7 cellular contexts compared by ENCODE assay signal in the genomic region with DNA sequence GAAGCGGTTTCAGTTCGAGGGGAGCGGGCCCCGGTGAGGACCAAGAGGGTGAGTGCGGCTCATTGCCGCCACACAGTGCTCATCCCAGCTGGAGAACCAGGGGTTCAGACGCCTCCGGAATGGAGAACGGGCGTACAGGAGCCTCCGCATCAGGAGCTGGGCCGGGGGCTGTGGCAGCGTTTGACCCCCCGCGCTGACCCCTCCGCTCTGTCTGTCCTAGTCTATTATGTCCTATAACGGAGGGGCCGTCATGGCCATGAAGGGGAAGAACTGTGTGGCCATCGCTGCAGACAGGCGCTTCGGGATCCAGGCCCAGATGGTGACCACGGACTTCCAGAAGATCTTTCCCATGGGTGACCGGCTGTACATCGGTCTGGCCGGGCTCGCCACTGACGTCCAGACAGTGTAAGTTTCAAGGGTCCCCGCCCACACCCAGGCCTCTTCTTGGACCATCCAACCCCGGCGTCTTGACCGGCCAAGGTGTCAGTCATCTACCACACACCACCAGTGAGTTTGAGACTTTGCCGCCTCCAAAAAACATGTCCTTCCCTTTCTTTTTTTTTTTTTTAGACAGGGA. TPM values are rescaled to one million over a fixed set of nuclear protein-coding genes. Genes with fewer than 3 reads are reported as not detected.
DNase-seq lines count a peak whose midpoint lies in the region; ATAC-seq and TF ChIP-seq lines count a peak whose summit lies in the region.

No MANE protein-coding gene starts in this region.

- H3K9me3 ChIP-seq in MM.1S (replicated peaks; ENCODE audit: insufficient read depth, low read length), result no peaks in the 10 kb centered on the region
- H3K9me3 ChIP-seq in endodermal cell (ENCODE audit: control insufficient read depth, low read length), result no peaks in the 10 kb centered on the region

- H3K27me3 ChIP-seq in MM.1S (replicated peaks; ENCODE audit: insufficient read depth, low read length) (peaks cover 10% of the 10 kb centered on the region; the same call in 1 of the 2 replicates), endodermal cell (ENCODE audit: control insufficient read depth, insufficient read depth, low read length, poor library complexity, severe bottlenecking) (no peaks in the 10 kb centered on the region)

- TF ChIP-seq CTCF in MM.1S (IDR thresholded peaks at IDR 0.05; ENCODE audit: low read length), result no peak
- no peak for TF ChIP-seq CTCF in endodermal cell (conservative IDR thresholded peaks at IDR 0.05)
- TF ChIP-seq CTCF in omental fat pad (IDR thresholded peaks at IDR 0.05), result no peak

- ATAC-seq in GM21528 (IDR thresholded peaks at IDR 0.05; ENCODE audit: low FRiP score, unreplicated experiment) (peak; percentile 4), omental fat pad (ENCODE audit: low FRiP score) (peak; percentile 13)

- no peaks in the 10 kb centered on the region for H3K9me3 Mint-ChIP-seq in endodermal cell

- H2AFZ ChIP-seq in MM.1S (ENCODE audit: low read length), result peak overlapping the region; percentile 67

- peak overlapping the region; percentile 89 for H3K4me2 ChIP-seq in MM.1S (ENCODE audit: low read depth, low read length)

- peaks cover 13% of the 10 kb centered on the region for H3K4me1 ChIP-seq in MM.1S (ENCODE audit: low read length)
- no peaks in the 10 kb centered on the region for H3K4me1 ChIP-seq in endodermal cell (ENCODE audit: control insufficient read depth, insufficient read depth, low read length)

- DNase-seq in MM.1S (no peak), endodermal cell (no peak), omental fat pad (ENCODE audit: low spot score) (no peak), NCI-H345 (lab: John Stamatoyannopoulos, UW) (no peak), NOMO-1 treated with dmso at 0.1 percent for 144 hours (lab: John Stamatoyannopoulos, UW; ENCODE audit: unreplicated experiment) (no peak), medulla oblongata (ENCODE audit: extremely low spot score) (no peak)

- H3K27ac ChIP-seq in MM.1S (ENCODE audit: low read length) (peak overlapping the region; percentile 37; the same call in 1 of the 2 replicates), endodermal cell (ENCODE audit: low read depth, low read length) (no peak overlapping the region)

- H3K4me3 ChIP-seq in MM.1S (ENCODE audit: low read length), result peak overlapping the region; percentile 93
- peak overlapping the region; percentile 99 for H3K4me3 ChIP-seq in endodermal cell (ENCODE audit: low read length)

- peaks cover 21% of the 10 kb centered on the region for H3F3A ChIP-seq in MM.1S (ENCODE audit: insufficient read depth, low read length)

- peaks cover 21% of the 10 kb centered on the region for H3K36me3 Mint-ChIP-seq in endodermal cell (ENCODE audit: low read depth)

- H3K4me1 Mint-ChIP-seq in endodermal cell, result peaks cover 9% of the 10 kb centered on the region

- no peaks in the 10 kb centered on the region for H4K20me1 ChIP-seq in MM.1S (ENCODE audit: insufficient read depth, low read length)

- 6 to 11% methylated on average over 29 to 32 of the region's 32 CpGs for WGBS in endodermal cell (ENCODE audit: insufficient coverage in 1 of 2, insufficient read length in 1 of 2), 2 experiments

- H3K4me3 Mint-ChIP-seq in endodermal cell, result peak overlapping the region; percentile 92

- no peaks in the 10 kb centered on the region for H3K9me2 ChIP-seq in MM.1S (replicated peaks; ENCODE audit: insufficient read depth, low read length)

- H3K27me3 Mint-ChIP-seq in endodermal cell (ENCODE audit: insufficient read depth), result no peaks in the 10 kb centered on the region

- H3K9ac ChIP-seq in MM.1S (ENCODE audit: low read length) (peak overlapping the region; percentile 91), endodermal cell (ENCODE audit: extremely low read depth, low read length, poor library complexity, severe bottlenecking) (peak overlapping the region; percentile 80)

- H3K36me3 ChIP-seq in MM.1S (replicated peaks; ENCODE audit: insufficient read depth, low read length), result no peaks in the 10 kb centered on the region; the same call in 1 of the 2 replicates
- H3K36me3 ChIP-seq in endodermal cell (ENCODE audit: control insufficient read depth, insufficient read depth, low read length), result peaks cover 33% of the 10 kb centered on the region

- peak overlapping the region; percentile 97 for H3K27ac Mint-ChIP-seq in endodermal cell

- peaks cover 44% of the 10 kb centered on the region for H3K79me2 ChIP-seq in MM.1S (ENCODE audit: low read length)

RNA-seq across cellular contexts. Expression of gene PSMB3, which starts 0.5 kb away (rescaled TPM):
- 100 to 1,000 TPM; 192 to 244 TPM for total RNA-seq in endodermal cell
- polyA plus RNA-seq in endodermal cell (2013, experiment 1 of 2), result 230 TPM
- polyA plus RNA-seq in endodermal cell (2013, experiment 2 of 2), result 230 TPM
- total RNA-seq in omental fat pad, result 100 to 1,000 TPM; 140 to 169 (median 155) TPM

RNA-seq across cellular contexts. Expression of gene PCGF2, which starts 4.9 kb away (rescaled TPM):
- total RNA-seq in endodermal cell (100 to 1,000 TPM; 101 to 106 TPM), omental fat pad (10 to 100 TPM in 1 of 4 donors, 1 to 10 TPM in 3; 3.2 to 17.0 (median 6.1) TPM)
- 83.8 TPM for polyA plus RNA-seq in endodermal cell (2013, experiment 1 of 2)
- polyA plus RNA-seq in endodermal cell (2013, experiment 2 of 2), result 72.3 TPM

RNA-seq across cellular contexts. Expression of gene CISD3, which starts 22.9 kb away (rescaled TPM):
- total RNA-seq in endodermal cell, result 10 to 100 TPM in 1 of 2 donors, 1 to 10 TPM in 1; 8.9 to 11.2 TPM
- polyA plus RNA-seq in endodermal cell (2013, experiment 1 of 2), result 5.7 TPM
- 6.3 TPM for polyA plus RNA-seq in endodermal cell (2013, experiment 2 of 2)
- 10 to 100 TPM in 3 of 4 donors, 1 to 10 TPM in 1; 7.6 to 25.5 (median 15.7) TPM for total RNA-seq in omental fat pad

RNA-seq across cellular contexts. Expression of gene PIP4K2B, which starts 46.3 kb away (rescaled TPM):
- total RNA-seq in endodermal cell (10 to 100 TPM; 74.3 to 91.6 TPM), omental fat pad (10 to 100 TPM; 25.7 to 79.0 (median 47.2) TPM)
- 63.1 TPM for polyA plus RNA-seq in endodermal cell (2013, experiment 1 of 2)
- 63.1 TPM for polyA plus RNA-seq in endodermal cell (2013, experiment 2 of 2)

RNA-seq across cellular contexts. Expression of gene MLLT6, which starts 47.9 kb away (rescaled TPM):
- total RNA-seq in endodermal cell (100 to 1,000 TPM; 112 to 127 TPM), omental fat pad (100 to 1,000 TPM in 1 of 4 donors, 10 to 100 TPM in 3; 38.7 to 108 (median 54.8) TPM)
- 54.4 TPM for polyA plus RNA-seq in endodermal cell (2013, experiment 1 of 2)
- polyA plus RNA-seq in endodermal cell (2013, experiment 2 of 2), result 49.1 TPM

Comparison
In these comparisons a context has a peak if more than half of its experiments do, and no peak if none do; other contexts are left out.
1. RNA of gene PCGF2, which starts 4.9 kb away (total RNA-seq): 101 to 106 TPM in endodermal cell; 3.2 to 17.0 TPM in omental fat pad; every median in the first group is over 4 times any median in the second.